ENCODE assay signal across 8 cellular contexts in genomic region chr10:24449334-24449740, GRCh38.
DNase-seq lines count a peak whose midpoint lies in the region; ATAC-seq, FAIRE-seq and TF ChIP-seq lines count a peak whose summit lies in the region.

No MANE protein-coding gene starts in this region.

- no peak overlapping the region for H3K27ac ChIP-seq in caudate nucleus (ENCODE audit: low read depth, low read length)

- intact Hi-C loops in left colon (cut with DNase I, micrococcal nuclease): no loop called here

- ATAC-seq in GM21723 (IDR thresholded peaks at IDR 0.05; ENCODE audit: unreplicated experiment) (peak; percentile 83), left colon (peak; percentile 88)

- peak; percentile 88 for FAIRE-seq in GM12892 (lab: Jason Lieb, UNC)

- DNase-seq in GM12892 (ENCODE audit: insufficient read length): no peak
- DNase-seq in RPMI7951 (ENCODE audit: low read depth): peak; percentile 61
- no peak for DNase-seq in left colon
- DNase-seq in caudate nucleus (lab: John Stamatoyannopoulos, UW): no peak
- DNase-seq in GF-D8 (lab: John Stamatoyannopoulos, UW): no peak
- no peak for DNase-seq in NCI-H446 (lab: John Stamatoyannopoulos, UW)
- DNase-seq in GM19240 (ENCODE audit: insufficient read length, low spot score): no peak

- no peak for TF ChIP-seq POLR2A in GM12892 (IDR thresholded peaks at IDR 0.05; ENCODE audit: low read depth, low read length)
